ENCODE assay signal across 19 cellular contexts in genomic region chr13:96700657-96701056, GRCh38.
DNase-seq lines count a peak whose midpoint lies in the region; ATAC-seq and TF ChIP-seq lines count a peak whose summit lies in the region.
"Had no signal": no experiment of that assay in that cellular context is flagged by ENCODE, and none has a peak within 500 bp of the region (broad histone marks: within the 10 kb centered on the region; RNA-seq: fewer than 3 reads in every experiment).

No MANE protein-coding gene starts in this region.

- H3K4me1 ChIP-seq in right cardiac atrium (ENCODE audit: control insufficient read depth, insufficient read depth, low read length), result no peaks in the 10 kb centered on the region
- no peaks in the 10 kb centered on the region for H3K4me1 ChIP-seq in left ventricle myocardium inferior

- peaks cover 8% of the 10 kb centered on the region for H3K27me3 Mint-ChIP-seq in nephron progenitor cell (ENCODE audit: low read depth, poor library complexity)
- H3K27me3 Mint-ChIP-seq: CD4-positive, alpha-beta memory T cell; IgD-negative memory B cell had no signal

- H3K9me3 ChIP-seq in right cardiac atrium (ENCODE audit: control insufficient read depth, low read length) (no peaks in the 10 kb centered on the region), left ventricle myocardium inferior (replicated peaks) (peaks cover 10% of the 10 kb centered on the region)

- H3K4me3 Mint-ChIP-seq in nephron progenitor cell, result no peak overlapping the region
- H3K4me3 Mint-ChIP-seq: CD4-positive, alpha-beta memory T cell; IgD-negative memory B cell had no signal

- TF ChIP-seq CTCF in left ventricle myocardium inferior (IDR thresholded peaks at IDR 0.05; ENCODE audit: borderline replicate concordance), result no peak
- no peak for TF ChIP-seq CTCF in nephron progenitor cell (IDR thresholded peaks at IDR 0.05)

- H3K4me3 ChIP-seq in right cardiac atrium (ENCODE audit: low read length) (no peak overlapping the region), left ventricle myocardium inferior (no peak overlapping the region)
- H3K4me3 ChIP-seq: BLaER1 treated with 17β-estradiol and CSF1 and Interleukin-3, amounts not matched to agents 10 nM and 100 nM had no signal

- H3K27ac ChIP-seq in right cardiac atrium (ENCODE audit: low read length) (no peak overlapping the region), left ventricle myocardium inferior (replicated peaks) (no peak overlapping the region)
- H3K27ac ChIP-seq: BLaER1 treated with 17β-estradiol and CSF1 and Interleukin-3, amounts not matched to agents 10 nM and 100 nM; RWPE1 had no signal

- no peak overlapping the region for H3K27ac Mint-ChIP-seq in nephron progenitor cell
- H3K27ac Mint-ChIP-seq: CD4-positive, alpha-beta memory T cell; IgD-negative memory B cell had no signal

- peak; percentile 52 to 79 for ATAC-seq in right cardiac atrium

- no peaks in the 10 kb centered on the region for H3K36me3 Mint-ChIP-seq in nephron progenitor cell (ENCODE audit: low read depth)
- H3K36me3 Mint-ChIP-seq: CD4-positive, alpha-beta memory T cell; IgD-negative memory B cell had no signal

- H3K9me3 Mint-ChIP-seq in nephron progenitor cell, result peaks cover 19% of the 10 kb centered on the region

- H3K4me1 Mint-ChIP-seq in nephron progenitor cell, result no peaks in the 10 kb centered on the region
- H3K4me1 Mint-ChIP-seq: CD4-positive, alpha-beta memory T cell; IgD-negative memory B cell had no signal

- no peak for DNase-seq in right cardiac atrium
- DNase-seq in left ventricle myocardium inferior, result no peak
- peak; percentile 77 for DNase-seq in amniotic epithelial cell (ENCODE audit: low read depth)
- peak; percentile 32 for DNase-seq in iris pigment epithelial cell (ENCODE audit: low read depth)
- DNase-seq in nephron progenitor cell, result no peak
- no peak for DNase-seq in activated CD4-positive, CD25-positive, alpha-beta regulatory T cell (lab: John Stamatoyannopoulos, UW)
- DNase-seq in stimulated activated CD4-positive, alpha-beta T cell treated with anti-CD3 and anti-CD28 coated beads, Interleukin-4, amount 100 ng/mL, for 24 hours, result no peak
- DNase-seq: 8988T; Calu3; CD4-positive, alpha-beta memory T cell; GDM1; NCI-H1436; NCI-H187 treated with DMSO at 0.1 percent for 48 hours; NCI-H2107; NCI-H510A; NCI-H748 treated with DMSO at 0.1 percent for 48 hours had no signal

- H3K27me3 ChIP-seq in right cardiac atrium (ENCODE audit: control insufficient read depth, insufficient read depth), result no peaks in the 10 kb centered on the region
- H3K27me3 ChIP-seq in left ventricle myocardium inferior (ENCODE audit: low read depth), result no peaks in the 10 kb centered on the region
- H3K27me3 ChIP-seq: BLaER1 treated with 17β-estradiol and CSF1 and Interleukin-3, amounts not matched to agents 10 nM and 100 nM had no signal

- 54% methylated on average over 2 of the region's 2 CpGs for WGBS in right cardiac atrium

- intact Hi-C loops in right cardiac atrium (cut with DNase I) (no loop called here), left ventricle myocardium inferior (cut with micrococcal nuclease) (no loop called here)

- no peaks in the 10 kb centered on the region for H3K36me3 ChIP-seq in left ventricle myocardium inferior
- H3K36me3 ChIP-seq: BLaER1 treated with 17β-estradiol and CSF1 and Interleukin-3, amounts not matched to agents 10 nM and 100 nM had no signal

Comparison
In these comparisons a context has a peak if more than half of its experiments do, and no peak if none do; other contexts are left out.
1. DNase-seq: peak in amniotic epithelial cell (single experiment) and iris pigment epithelial cell (single experiment); none in right cardiac atrium (0 of 3), left ventricle myocardium inferior (single experiment), nephron progenitor cell (single experiment), activated CD4-positive, CD25-positive, alpha-beta regulatory T cell (0 of 4) and stimulated activated CD4-positive, alpha-beta T cell treated with anti-CD3 and anti-CD28 coated beads, Interleukin-4, amount 100 ng/mL, for 24 hours (single experiment).